Comparison of ENCODE assay signal across 11 cellular contexts in genomic region chr3:3665961-3666640, GRCh38.
A peak's percentile ranks its signal among the peaks of the same experiment; 100 is the strongest.
DNase-seq lines count a peak whose midpoint lies in the region; ATAC-seq, FAIRE-seq and TF ChIP-seq lines count a peak whose summit lies in the region.
"Had no signal": no experiment of that assay in that cellular context is flagged by ENCODE, and none has a peak within 500 bp of the region (broad histone marks: within the 10 kb centered on the region; RNA-seq: fewer than 3 reads in every experiment).

No MANE protein-coding gene starts in this region.

- TF ChIP-seq POLR2A in GM12878 (IDR thresholded peaks at IDR 0.05; ENCODE audit: low read depth, low read length), result no peak

- peak overlapping the region; percentile 51 for H3K27ac ChIP-seq in GM12878 (ENCODE audit: control insufficient read depth, insufficient read depth)

- no peaks in the 10 kb centered on the region for H3K36me3 ChIP-seq in GM12878 (ENCODE audit: control insufficient read depth in 2 of 2, insufficient read depth in 2 of 2, low read length in 1 of 2)

- POLR2A ChIA-PET in GM12878 (lab: Charles Lee), result interaction anchor here (0.7 to 1.2 kb wide), 3 partner anchors 20 to 841 kb away, joined by 3 to 5 read pairs (median 4); no protein-coding TSS in a partner anchor

- no peak for TF ChIP-seq RAD21 in GM12878 (IDR thresholded peaks at IDR 0.05; ENCODE audit: insufficient read depth, low read depth, low read length)

- H3K9me3 Mint-ChIP-seq in activated T-helper 2 cell treated with anti-CD3 and anti-CD28 coated beads, Interferon-gamma antibody, Interleukin-2, Interleukin-4, amounts not matched to agents 10 μg/mL and 5 μg/mL and 100 μg/mL, durations not matched to agents 14 hours and 24 hours and 36 hours, result peaks cover 3% of the 10 kb centered on the region

- no peaks in the 10 kb centered on the region for H3K79me2 ChIP-seq in GM12878 (ENCODE audit: control insufficient read depth, insufficient read depth, low read length)

- no peaks in the 10 kb centered on the region; a peak in 1 of 4 replicates for H3K27me3 ChIP-seq in GM12878 (replicated peaks in 1 of 2; ENCODE audit: control insufficient read depth in 2 of 2, insufficient read depth in 2 of 2, low read length in 1 of 2)

- H3K27ac Mint-ChIP-seq in activated T-helper 2 cell treated with anti-CD3 and anti-CD28 coated beads, Interferon-gamma antibody, Interleukin-2, Interleukin-4, amounts not matched to agents 10 μg/mL and 5 μg/mL and 100 μg/mL, durations not matched to agents 14 hours and 24 hours and 36 hours, result no peak overlapping the region
- H3K27ac Mint-ChIP-seq: activated naive CD4-positive, alpha-beta T cell treated with anti-CD3 and anti-CD28 coated beads for 36 hours; T-helper 1 cell treated with Interleukin-12 subunit alpha and Interleukin-12 subunit beta and Interleukin-4 antibody, amounts not matched to agents 30 μg/mL and 1 μg/mL, for 36 hours had no signal

- H2AFZ ChIP-seq in GM12878 (ENCODE audit: control insufficient read depth, low read depth, low read length), result peak overlapping the region; percentile 76

- CTCF ChIA-PET in GM12878 (lab: Yijun Ruan, JAX), result interaction anchor here (1.5 kb wide), 1 partner anchor 332 kb away, joined by 4 read pairs; no protein-coding TSS in a partner anchor

- in situ Hi-C loops in G401 (cut with HindIII; ENCODE audit: low sequenced_read_pairs) (no loop called here), GM12878 (cut with MboI) (no loop called here)

- no peak for FAIRE-seq in GM12878 (lab: Jason Lieb, UNC)

- H3K9ac ChIP-seq in GM12878 (ENCODE audit: control insufficient read depth, insufficient read depth, low read length), result no peak overlapping the region; the same call in 1 of the 2 replicates

- no peak for TF ChIP-seq CTCF in GM12878 (IDR thresholded peaks at IDR 0.05 in 2 of 3, conservative IDR thresholded peaks at IDR 0.05 in 1 of 3; ENCODE audit: control insufficient read depth in 2 of 3, extremely low read depth in 1 of 3, insufficient read depth in 1 of 3, low read depth in 3 of 3, low read length in 3 of 3)

- H4K20me1 ChIP-seq in GM12878 (ENCODE audit: control insufficient read depth, insufficient read depth), result no peaks in the 10 kb centered on the region

- H3K4me1 ChIP-seq in GM12878 (ENCODE audit: control insufficient read depth, insufficient read depth, low read length), result peaks cover 7% of the 10 kb centered on the region

- intact Hi-C loops in GM12878 (cut with micrococcal nuclease; ENCODE audit: unreplicated experiment), result no loop called here
- intact Hi-C loops in activated T-helper 2 cell treated with anti-CD3 and anti-CD28 coated beads, Interferon-gamma antibody, Interleukin-2, Interleukin-4, amounts not matched to agents 10 μg/mL and 5 μg/mL and 100 μg/mL, durations not matched to agents 14 hours and 24 hours and 36 hours (cut with micrococcal nuclease), result no loop called here

- no peak overlapping the region for H3K4me3 Mint-ChIP-seq in activated T-helper 2 cell treated with anti-CD3 and anti-CD28 coated beads, Interferon-gamma antibody, Interleukin-2, Interleukin-4, amounts not matched to agents 10 μg/mL and 5 μg/mL and 100 μg/mL, durations not matched to agents 14 hours and 24 hours and 36 hours (ENCODE audit: low read depth)
- H3K4me3 Mint-ChIP-seq: activated naive CD4-positive, alpha-beta T cell treated with anti-CD3 and anti-CD28 coated beads for 36 hours; T-helper 1 cell treated with Interleukin-12 subunit alpha and Interleukin-12 subunit beta and Interleukin-4 antibody, amounts not matched to agents 30 μg/mL and 1 μg/mL, for 36 hours had no signal

- WGBS in GM12878 (ENCODE audit: insufficient coverage, insufficient replicate concordance, low lambda C conversion rate, missing lambda C conversion rate), result 19% methylated on average over 13 of the region's 13 CpGs

- peak overlapping the region; percentile 70 for H3K4me2 ChIP-seq in GM12878 (ENCODE audit: control insufficient read depth, insufficient read depth)

- H3K9me3 ChIP-seq in GM12878 (replicated peaks; ENCODE audit: control insufficient read depth, insufficient read depth, low read length), result no peaks in the 10 kb centered on the region; the same call in 2 of the 3 replicates

- TF ChIP-seq EP300 in GM12878 (IDR thresholded peaks at IDR 0.05; ENCODE audit: borderline replicate concordance in 1 of 2, control insufficient read depth in 1 of 2, low read depth in 2 of 2, low read length in 2 of 2), result no peak

- H3K27me3 Mint-ChIP-seq in activated T-helper 2 cell treated with anti-CD3 and anti-CD28 coated beads, Interferon-gamma antibody, Interleukin-2, Interleukin-4, amounts not matched to agents 10 μg/mL and 5 μg/mL and 100 μg/mL, durations not matched to agents 14 hours and 24 hours and 36 hours (ENCODE audit: low read depth), result no peaks in the 10 kb centered on the region

- no peaks in the 10 kb centered on the region for H3K4me1 Mint-ChIP-seq in activated T-helper 2 cell treated with anti-CD3 and anti-CD28 coated beads, Interferon-gamma antibody, Interleukin-2, Interleukin-4, amounts not matched to agents 10 μg/mL and 5 μg/mL and 100 μg/mL, durations not matched to agents 14 hours and 24 hours and 36 hours (ENCODE audit: low read depth)

- ATAC-seq in GM19455 (IDR thresholded peaks at IDR 0.05; ENCODE audit: unreplicated experiment) (peak; percentile 24), HG03045 (IDR thresholded peaks at IDR 0.05; ENCODE audit: unreplicated experiment) (peak; percentile 34), GM12878 (peak; percentile 79), HG03565 (IDR thresholded peaks at IDR 0.05; ENCODE audit: unreplicated experiment) (no peak), SK-N-SH treated with all-trans-retinoic acid at 6 μM for 48 hours (no peak)

- DNase-seq in G401 (ENCODE audit: low spot score), result peak; percentile 56
- DNase-seq in GM12878 (ENCODE audit: low read depth, low spot score), result peak; percentile 23
- no peak for DNase-seq in NCI-H2081 treated with DMSO at 0.1 percent for 48 hours (lab: John Stamatoyannopoulos, UW)
- DNase-seq in activated T-helper 2 cell treated with anti-CD3 and anti-CD28 coated beads, Interferon-gamma antibody, Interleukin-2, Interleukin-4, amounts not matched to agents 10 μg/mL and 5 μg/mL and 100 μg/mL, durations not matched to agents 14 hours and 24 hours and 36 hours (ENCODE audit: low spot score), result no peak
- DNase-seq: NCI-H1417 treated with DMSO at 0.1 percent for 48 hours had no signal

- H3K4me3 ChIP-seq in GM12878, result no peak overlapping the region; the same call in 1 of the 2 replicates

- RAD21 ChIA-PET in GM12878 (lab: Charles Lee; ENCODE audit: unreplicated experiment), result interaction anchor here (0.7 kb wide), 1 partner anchor 248 kb away, joined by 4 read pairs; no protein-coding TSS in a partner anchor

- SMC1A ChIA-PET in GM12878 (lab: Charles Lee; ENCODE audit: uncharacterized antibody, unreplicated experiment), result no interaction called here

- H3K36me3 Mint-ChIP-seq in activated T-helper 2 cell treated with anti-CD3 and anti-CD28 coated beads, Interferon-gamma antibody, Interleukin-2, Interleukin-4, amounts not matched to agents 10 μg/mL and 5 μg/mL and 100 μg/mL, durations not matched to agents 14 hours and 24 hours and 36 hours (ENCODE audit: low read depth), result no peaks in the 10 kb centered on the region

- no TSS peak for BruUV-seq in GM12878 (replicated peaks; lab: Mats Ljungman, UMichigan)

TF ChIP-seq in GM12878, 131 proteins besides CTCF, POLR2A, EP300 and RAD21 (continues in another document):
- TF ChIP-seq MAX (IDR thresholded peaks at IDR 0.05; ENCODE audit: low read depth, low read length), result no peak
- no peak for TF ChIP-seq PBX3 (IDR thresholded peaks at IDR 0.05; ENCODE audit: insufficient replicate concordance, low read depth, low read length)

TF ChIP-seq in SK-N-SH treated with all-trans-retinoic acid at 6 μM for 48 hours, 23 proteins besides CTCF, POLR2A, EP300 and RAD21 (continues in another document):
- TF ChIP-seq ESRRG (CRISPR knock-in tag; IDR thresholded peaks at IDR 0.05), result no peak
- no peak for TF ChIP-seq POU6F1 (CRISPR knock-in tag; IDR thresholded peaks at IDR 0.05; ENCODE audit: borderline replicate concordance, low read depth)
- no peak for TF ChIP-seq GLIS3 (CRISPR knock-in tag; IDR thresholded peaks at IDR 0.05)
- no peak for TF ChIP-seq ZFP30 (CRISPR knock-in tag; IDR thresholded peaks at IDR 0.05)
- TF ChIP-seq TSHZ2 (CRISPR knock-in tag; IDR thresholded peaks at IDR 0.05), result no peak
- no peak for TF ChIP-seq ARNTL (CRISPR knock-in tag; IDR thresholded peaks at IDR 0.05; ENCODE audit: borderline replicate concordance, low read depth)

Comparison
In these comparisons a context has a peak if more than half of its experiments do, and no peak if none do; other contexts are left out.
1. DNase-seq: peak in G401 (single experiment) and GM12878 (single experiment); none in NCI-H2081 treated with DMSO at 0.1 percent for 48 hours (single experiment) and activated T-helper 2 cell treated with anti-CD3 and anti-CD28 coated beads, Interferon-gamma antibody, Interleukin-2, Interleukin-4, amounts not matched to agents 10 μg/mL and 5 μg/mL and 100 μg/mL, durations not matched to agents 14 hours and 24 hours and 36 hours (single experiment).
2. ATAC-seq: peak in GM19455 (single experiment), HG03045 (single experiment) and GM12878 (single experiment); none in HG03565 (single experiment) and SK-N-SH treated with all-trans-retinoic acid at 6 μM for 48 hours (single experiment).